1 cellular context compared by ENCODE assay signal in genomic region chr14:74504412-74504811, GRCh38.
TF ChIP-seq lines count a peak whose summit lies in the region.

No MANE protein-coding gene starts in this region.

TF ChIP-seq in GM23338, 12 proteins besides CTCF, POLR2A, EP300 and RAD21:
- TF ChIP-seq POLR2AphosphoS5 (IDR thresholded peaks at IDR 0.05; ENCODE audit: low read depth) = no peak
- TF ChIP-seq ZNF462 (CRISPR knock-in tag; IDR thresholded peaks at IDR 0.05) = no peak
- TF ChIP-seq STAT1 (IDR thresholded peaks at IDR 0.05; ENCODE audit: unreplicated experiment) = no peak
- TF ChIP-seq, protein P1, sequence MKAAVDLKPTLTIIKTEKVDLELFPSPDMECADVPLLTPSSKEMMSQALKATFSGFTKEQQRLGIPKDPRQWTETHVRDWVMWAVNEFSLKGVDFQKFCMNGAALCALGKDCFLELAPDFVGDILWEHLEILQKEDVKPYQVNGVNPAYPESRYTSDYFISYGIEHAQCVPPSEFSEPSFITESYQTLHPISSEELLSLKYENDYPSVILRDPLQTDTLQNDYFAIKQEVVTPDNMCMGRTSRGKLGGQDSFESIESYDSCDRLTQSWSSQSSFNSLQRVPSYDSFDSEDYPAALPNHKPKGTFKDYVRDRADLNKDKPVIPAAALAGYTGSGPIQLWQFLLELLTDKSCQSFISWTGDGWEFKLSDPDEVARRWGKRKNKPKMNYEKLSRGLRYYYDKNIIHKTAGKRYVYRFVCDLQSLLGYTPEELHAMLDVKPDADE (IDR thresholded peaks at IDR 0.05) = no peak
- TF ChIP-seq JUNB (IDR thresholded peaks at IDR 0.05; ENCODE audit: unreplicated experiment) = no peak
- no peak for TF ChIP-seq REST (IDR thresholded peaks at IDR 0.05; ENCODE audit: unreplicated experiment)
- no peak for TF ChIP-seq CREB1 (CRISPR knock-in tag; IDR thresholded peaks at IDR 0.05; ENCODE audit: low read depth)
- no peak for TF ChIP-seq EZH2phosphoT487 (IDR thresholded peaks at IDR 0.05; ENCODE audit: unreplicated experiment)
- TF ChIP-seq ZNF114 (CRISPR knock-in tag; IDR thresholded peaks at IDR 0.05) = no peak
- TF ChIP-seq ZNF331 (CRISPR knock-in tag; IDR thresholded peaks at IDR 0.05; ENCODE audit: low read depth) = no peak
- no peak for TF ChIP-seq EZH2 (IDR thresholded peaks at IDR 0.05; ENCODE audit: low read depth, unreplicated experiment)
- TF ChIP-seq NANOG (IDR thresholded peaks at IDR 0.05; ENCODE audit: borderline replicate concordance) = no peak
TF ChIP-seq in GM23338: peak in this region for 0.
